Comparison of ENCODE assay signal across 9 cellular contexts in the genomic region with DNA sequence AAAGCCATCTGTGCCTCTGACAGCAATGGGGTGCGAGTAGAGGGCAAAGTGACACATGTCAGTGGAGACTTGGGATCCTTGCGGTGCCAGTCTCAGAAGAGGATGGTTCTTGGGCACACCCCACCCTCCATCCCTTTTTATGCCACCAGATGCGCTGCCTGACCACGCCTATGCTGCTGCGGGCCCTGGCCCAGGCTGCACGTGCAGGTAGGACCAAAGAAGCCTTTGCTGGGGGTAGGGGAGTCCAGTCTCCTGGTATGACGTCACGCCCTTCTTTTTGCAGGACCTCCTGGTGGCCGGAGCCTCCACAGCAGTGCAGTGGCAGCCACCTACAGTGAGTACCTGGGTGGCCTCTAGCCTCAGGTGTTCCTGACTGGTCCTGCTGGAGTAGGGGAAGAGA. TPM values are rescaled to one million over a fixed set of nuclear protein-coding genes. Genes with fewer than 3 reads are reported as not detected.
DNase-seq lines count a peak whose midpoint lies in the region; ATAC-seq, FAIRE-seq and TF ChIP-seq lines count a peak whose summit lies in the region.
"Had no signal": no experiment of that assay in that cellular context is flagged by ENCODE, and none has a peak within 500 bp of the region (broad histone marks: within the 10 kb centered on the region; RNA-seq: fewer than 3 reads in every experiment).

No MANE protein-coding gene starts in this region.

- H3K79me2 ChIP-seq in HepG2 (ENCODE audit: insufficient read depth, low read length) = peaks cover 26% of the 10 kb centered on the region

- intact Hi-C loops in HepG2 (cut with micrococcal nuclease; ENCODE audit: unreplicated experiment) (no loop called here), right lobe of liver (cut with DNase I) (no loop called here), spleen (cut with DNase I; ENCODE audit: low total_unique reads) (no loop called here)

- peaks cover 40% of the 10 kb centered on the region for H3K4me1 Mint-ChIP-seq in activated CD8-positive, alpha-beta T cell treated with anti-CD3 and anti-CD28 coated beads, Interleukin-2, amount 10 ng/mL, durations not matched to agents 7 days and 5 days (ENCODE audit: low read depth)
- peaks cover 21% of the 10 kb centered on the region for H3K4me1 Mint-ChIP-seq in type B pancreatic cell (ENCODE audit: unreplicated experiment)

- H3K4me1 ChIP-seq in HepG2 (ENCODE audit: insufficient read depth, low read length) (peaks cover 37% of the 10 kb centered on the region), right lobe of liver (peaks cover 0 to 46% (median 19%) of the 10 kb centered on the region in 4 donors), iPS-20b (ENCODE audit: insufficient read depth, low read length) (no peaks in the 10 kb centered on the region), suprapubic skin (peaks cover 53% of the 10 kb centered on the region), spleen (peaks cover 20 to 79% (median 45%) of the 10 kb centered on the region in 6 donors)

- no peak for TF ChIP-seq EP300 in HepG2 (IDR thresholded peaks at IDR 0.05; ENCODE audit: low read depth in 2 of 2, low read length in 2 of 2)
- TF ChIP-seq EP300 in HepG2 (CRISPR knock-in tag; IDR thresholded peaks at IDR 0.05; ENCODE audit: borderline replicate concordance) = no peak; the same call in 1 of the 2 replicates
- TF ChIP-seq EP300 in suprapubic skin (IDR thresholded peaks at IDR 0.05) = no peak

- WGBS in HepG2 (ENCODE audit: low lambda C conversion rate) = 89% methylated on average over 6 of the region's 9 CpGs
- 80% methylated on average over 1 of the region's 9 CpGs for WGBS in right lobe of liver (ENCODE audit: insufficient coverage, low coverage, low lambda C conversion rate, missing lambda C conversion rate)
- WGBS in suprapubic skin = 52% methylated on average over 6 of the region's 9 CpGs
- WGBS in spleen, 5 donors = 83 to 95% (median 88%) methylated on average over 4 to 9 of the region's 9 CpGs

- H3K27me3 Mint-ChIP-seq in activated CD8-positive, alpha-beta T cell treated with anti-CD3 and anti-CD28 coated beads, Interleukin-2, amount 10 ng/mL, durations not matched to agents 7 days and 5 days (ENCODE audit: low read depth) = no peaks in the 10 kb centered on the region
- H3K27me3 Mint-ChIP-seq in type B pancreatic cell = no peaks in the 10 kb centered on the region

- H3K9ac ChIP-seq in HepG2 (ENCODE audit: insufficient read depth, low read depth, low read length) (peak overlapping the region; percentile 96), iPS-20b (ENCODE audit: low read depth, low read length) (peak overlapping the region; percentile 90; the same call in 1 of the 2 replicates)

- no peak for FAIRE-seq in HepG2 (lab: Jason Lieb, UNC)

- TF ChIP-seq CTCF in HepG2 (CRISPR knock-in tag; IDR thresholded peaks at IDR 0.05) (no peak), right lobe of liver (IDR thresholded peaks at IDR 0.05) (no peak), type B pancreatic cell (conservative IDR thresholded peaks at IDR 0.05) (no peak), suprapubic skin (IDR thresholded peaks at IDR 0.05) (no peak), spleen (IDR thresholded peaks at IDR 0.05 in 8 of 11, conservative IDR thresholded peaks at IDR 0.05 in 3 of 11) (no peak)

- POLR2A ChIA-PET in HepG2 (lab: Yijun Ruan, JAX) = interaction anchor here (1.1 to 1.2 kb wide), 3 partner anchors 9 to 23 kb away, joined by 3 to 4 read pairs (median 3); partner anchors contain the start of gene ALDH3B1
- POLR2A ChIA-PET in activated CD8-positive, alpha-beta T cell treated with anti-CD3 and anti-CD28 coated beads, Interleukin-2, amount 10 ng/mL, durations not matched to agents 7 days and 5 days (lab: Charles Lee) = interaction anchor here (2.4 kb wide), 1 partner anchor 9 kb away, joined by 15 read pairs; no protein-coding TSS in a partner anchor

- no peak for TF ChIP-seq RAD21 in HepG2 (CRISPR knock-in tag; IDR thresholded peaks at IDR 0.05)

- DNase-seq in HepG2 (ENCODE audit: low spot score) (no peak), right lobe of liver (no peak), type B pancreatic cell (ENCODE audit: extremely low spot score, unreplicated experiment) (no peak), suprapubic skin (ENCODE audit: low spot score in 2 of 2) (no peak), spleen (no peak)
- DNase-seq in activated CD8-positive, alpha-beta T cell treated with anti-CD3 and anti-CD28 coated beads, Interleukin-2, amount 10 ng/mL, durations not matched to agents 7 days and 5 days = no peak
- no peak for DNase-seq in effector CD4-positive, alpha-beta T cell
- DNase-seq: KG1 had no signal

- no TSS peak for BruUV-seq in HepG2 (replicated peaks; lab: Mats Ljungman, UMichigan)

- peak overlapping the region; percentile 97 for H3K4me3 Mint-ChIP-seq in activated CD8-positive, alpha-beta T cell treated with anti-CD3 and anti-CD28 coated beads, Interleukin-2, amount 10 ng/mL, durations not matched to agents 7 days and 5 days
- H3K4me3 Mint-ChIP-seq in type B pancreatic cell = peak overlapping the region; percentile 99

- no peak overlapping the region for H2AFZ ChIP-seq in HepG2 (ENCODE audit: low read length)

- H3K36me3 Mint-ChIP-seq in activated CD8-positive, alpha-beta T cell treated with anti-CD3 and anti-CD28 coated beads, Interleukin-2, amount 10 ng/mL, durations not matched to agents 7 days and 5 days (ENCODE audit: low read depth) = peaks cover 18% of the 10 kb centered on the region
- peaks cover 4% of the 10 kb centered on the region for H3K36me3 Mint-ChIP-seq in type B pancreatic cell

- H3K27me3 ChIP-seq in HepG2 (ENCODE audit: control insufficient read depth in 1 of 2, insufficient read depth in 2 of 2, low read length in 2 of 2) (no peaks in the 10 kb centered on the region; a peak in 1 of 5 replicates), right lobe of liver (no peaks in the 10 kb centered on the region), iPS-20b (ENCODE audit: insufficient read depth, low read length) (no peaks in the 10 kb centered on the region), suprapubic skin (no peaks in the 10 kb centered on the region), spleen (replicated peaks in 1 of 7) (no peaks in the 10 kb centered on the region)

- in situ Hi-C loops in HepG2 (cut with HindIII; ENCODE audit: extremely low pct_ligation_motif_present, low pct_unique_long_range_greater_than_20kb) = no loop called here

- no peaks in the 10 kb centered on the region for H4K20me1 ChIP-seq in HepG2 (ENCODE audit: insufficient read depth, low read length)

- peak overlapping the region; percentile 97 for H3K4me2 ChIP-seq in HepG2 (ENCODE audit: low read depth, low read length)

- H3K36me3 ChIP-seq in HepG2 (replicated peaks in 1 of 2; ENCODE audit: control insufficient read depth in 1 of 2, insufficient read depth in 2 of 2, low read length in 2 of 2) (peaks cover 8 to 13% of the 10 kb centered on the region in 2 experiments; a peak in 3 of 5 replicates), right lobe of liver (peaks cover 0 to 8% (median 3%) of the 10 kb centered on the region in 4 donors), iPS-20b (ENCODE audit: insufficient read depth, low read depth, low read length) (peaks cover 30% of the 10 kb centered on the region), suprapubic skin (peaks cover 17% of the 10 kb centered on the region), spleen (peaks cover 0 to 54% (median 16%) of the 10 kb centered on the region in 6 donors)

- H3K9me3 ChIP-seq in HepG2 (ENCODE audit: low read length) = no peaks in the 10 kb centered on the region
- H3K9me3 ChIP-seq in right lobe of liver = no peaks in the 10 kb centered on the region
- H3K9me3 ChIP-seq in iPS-20b (ENCODE audit: insufficient read depth, low read depth, low read length) = no peaks in the 10 kb centered on the region
- H3K9me3 ChIP-seq in suprapubic skin = no peaks in the 10 kb centered on the region
- no peaks in the 10 kb centered on the region for H3K9me3 ChIP-seq in spleen

- CTCF ChIA-PET in HepG2 (lab: Yijun Ruan, JAX; ENCODE audit: low intra/inter-chr PET ratio, low total read pairs) = no interaction called here
- CTCF ChIA-PET in activated CD8-positive, alpha-beta T cell treated with anti-CD3 and anti-CD28 coated beads, Interleukin-2, amount 10 ng/mL, durations not matched to agents 7 days and 5 days (lab: Charles Lee) = no interaction called here

- TF ChIP-seq POLR2A in HepG2 (IDR thresholded peaks at IDR 0.05; ENCODE audit: insufficient read depth in 1 of 2, low read depth in 2 of 2, low read length in 2 of 2) (no peak), right lobe of liver (IDR thresholded peaks at IDR 0.05) (no peak), suprapubic skin (IDR thresholded peaks at IDR 0.05) (no peak), spleen (IDR thresholded peaks at IDR 0.05) (no peak)

- ATAC-seq in HepG2 = no peak
- no peak for ATAC-seq in right lobe of liver
- no peak for ATAC-seq in activated CD8-positive, alpha-beta T cell treated with anti-CD3 and anti-CD28 coated beads, Interleukin-2, amount 10 ng/mL, durations not matched to agents 7 days and 5 days

- no peaks in the 10 kb centered on the region for H3K9me3 Mint-ChIP-seq in activated CD8-positive, alpha-beta T cell treated with anti-CD3 and anti-CD28 coated beads, Interleukin-2, amount 10 ng/mL, durations not matched to agents 7 days and 5 days (ENCODE audit: insufficient read depth)
- H3K9me3 Mint-ChIP-seq in type B pancreatic cell = no peaks in the 10 kb centered on the region

- H3K4me3 ChIP-seq in HepG2 (replicated peaks in 1 of 3; ENCODE audit: insufficient read depth in 1 of 3, low read depth in 2 of 3, low read length in 3 of 3) (peak overlapping the region in 1 of 3 experiments; percentile 84; a peak in 2 of 6 replicates), right lobe of liver (no peak overlapping the region), iPS-20b (ENCODE audit: low read length) (no peak overlapping the region), suprapubic skin (no peak overlapping the region), spleen (peak overlapping the region in 1 of 8 donors; percentile 88)

- peak overlapping the region; percentile 98 for H3K27ac Mint-ChIP-seq in activated CD8-positive, alpha-beta T cell treated with anti-CD3 and anti-CD28 coated beads, Interleukin-2, amount 10 ng/mL, durations not matched to agents 7 days and 5 days
- H3K27ac Mint-ChIP-seq in type B pancreatic cell = peak overlapping the region; percentile 96

- peak overlapping the region; percentile 86 for H3K27ac ChIP-seq in HepG2 (ENCODE audit: extremely low read length, insufficient read depth, low read length)
- H3K27ac ChIP-seq in right lobe of liver = peak overlapping the region in 1 of 3 donors; percentile 69
- no peak overlapping the region for H3K27ac ChIP-seq in iPS-20b (ENCODE audit: low read length)
- H3K27ac ChIP-seq in suprapubic skin = no peak overlapping the region
- peak overlapping the region in 1 of 8 donors; percentile 92 for H3K27ac ChIP-seq in spleen

RNA-seq across cellular contexts. Expression of gene NDUFS8, which starts 1.5 kb away (rescaled TPM):
- total RNA-seq in HepG2 (2016; rRNA removed; fragmentation: Illumina TruSeq; extraction: Trizol) (120 and 158 TPM in 2 replicates), right lobe of liver (100 to 1,000 TPM in 3 of 6 experiments, 10 to 100 TPM in 3; 61.9 to 159 (median 88.4) TPM), type B pancreatic cell (ENCODE audit: low replicate concordance) (153 and 168 TPM in 2 replicates), suprapubic skin (100 to 1,000 TPM in 3 of 4 donors, 10 to 100 TPM in 1; 90.8 to 155 (median 148) TPM), spleen (100 to 1,000 TPM in 2 of 7 donors, 10 to 100 TPM in 5; 75.4 to 125 (median 91.5) TPM)
- 120 and 122 TPM in 2 replicates for total RNA-seq in HepG2 (2016; cell fraction: cytosol; rRNA removed; fragmentation: Illumina TruSeq; extraction: Trizol; ENCODE audit: low read depth)
- total RNA-seq in HepG2 (2016; cell fraction: insoluble cytoplasmic fraction; rRNA removed; fragmentation: Illumina TruSeq; extraction: Trizol) = 111 and 153 TPM in 2 replicates
- 119 and 125 TPM in 2 replicates for total RNA-seq in HepG2 (2016; cell fraction: membrane; rRNA removed; fragmentation: Illumina TruSeq; extraction: Trizol)
- 68.1 and 87.4 TPM in 2 replicates for total RNA-seq in HepG2 (2016; cell fraction: nucleus; rRNA removed; fragmentation: Illumina TruSeq; extraction: Trizol)
- polyA plus RNA-seq in HepG2 (2011; rRNA removed) (96.7 and 101 TPM in 2 replicates), spleen (100 to 1,000 TPM in 2 of 3 donors, 10 to 100 TPM in 1; 94.8 to 132 (median 105) TPM)
- polyA plus RNA-seq in HepG2 (2011; cell fraction: cytosol; rRNA removed) = 77.4 and 163 TPM in 2 replicates
- 142 and 151 TPM in 2 replicates for polyA plus RNA-seq in HepG2 (2011; cell fraction: nucleus; rRNA removed)
- 65.2 and 96.9 TPM in 2 replicates for polyA plus RNA-seq in HepG2 (2012)
- polyA plus RNA-seq in HepG2 (2016; cell fraction: cytosol; fragmentation: Illumina TruSeq; extraction: Trizol; ENCODE audit: low read depth) = 109 and 135 TPM in 2 replicates
- 108 and 124 TPM in 2 replicates for polyA plus RNA-seq in HepG2 (2016; cell fraction: insoluble cytoplasmic fraction; fragmentation: Illumina TruSeq; extraction: Trizol; ENCODE audit: low read depth)
- 110 and 125 TPM in 2 replicates for polyA plus RNA-seq in HepG2 (2016; cell fraction: membrane; fragmentation: Illumina TruSeq; extraction: Trizol; ENCODE audit: low read depth)
- 158 and 161 TPM in 2 replicates for polyA plus RNA-seq in HepG2 (2016; cell fraction: nucleus; fragmentation: Illumina TruSeq; extraction: Trizol; ENCODE audit: insufficient read depth, low read depth)
- 172 and 212 TPM in 2 replicates for polyA minus RNA-seq in HepG2 (2011; rRNA and poly(A)+ RNA removed; ENCODE audit: low replicate concordance)
- 66.2 and 72.5 TPM in 2 replicates for polyA minus RNA-seq in HepG2 (2011; cell fraction: cytosol; rRNA and poly(A)+ RNA removed)
- polyA minus RNA-seq in HepG2 (2011; cell fraction: nucleus; rRNA and poly(A)+ RNA removed) = 33.6 and 40.9 TPM in 2 replicates
- total RNA-seq in activated CD8-positive, alpha-beta T cell treated with anti-CD3 and anti-CD28 coated beads, Interleukin-2, amount 10 ng/mL, durations not matched to agents 7 days and 5 days = 100 to 1,000 TPM; 146 to 163 TPM

RNA-seq across cellular contexts. Expression of gene TCIRG1, which starts 6.8 kb away (rescaled TPM):
- total RNA-seq in HepG2 (2016; rRNA removed; fragmentation: Illumina TruSeq; extraction: Trizol) (9.9 and 48.0 TPM in 2 replicates), right lobe of liver (10 to 100 TPM; 39.4 to 97.1 (median 69.3) TPM), type B pancreatic cell (ENCODE audit: low replicate concordance) (37.0 and 49.7 TPM in 2 replicates), suprapubic skin (10 to 100 TPM; 19.4 to 50.9 (median 41.2) TPM), spleen (100 to 1,000 TPM; 286 to 540 (median 360) TPM)
- total RNA-seq in HepG2 (2016; cell fraction: cytosol; rRNA removed; fragmentation: Illumina TruSeq; extraction: Trizol; ENCODE audit: low read depth) = 10.6 and 10.9 TPM in 2 replicates
- 7.6 and 52.5 TPM in 2 replicates for total RNA-seq in HepG2 (2016; cell fraction: insoluble cytoplasmic fraction; rRNA removed; fragmentation: Illumina TruSeq; extraction: Trizol)
- 8.3 and 8.4 TPM in 2 replicates for total RNA-seq in HepG2 (2016; cell fraction: membrane; rRNA removed; fragmentation: Illumina TruSeq; extraction: Trizol)
- 57.2 and 73.6 TPM in 2 replicates for total RNA-seq in HepG2 (2016; cell fraction: nucleus; rRNA removed; fragmentation: Illumina TruSeq; extraction: Trizol)
- polyA plus RNA-seq in HepG2 (2011; rRNA removed) (69.6 and 97.2 TPM in 2 replicates), spleen (100 to 1,000 TPM; 199 to 707 (median 698) TPM)
- polyA plus RNA-seq in HepG2 (2011; cell fraction: cytosol; rRNA removed) = 25.1 and 41.9 TPM in 2 replicates
- 1,399 and 1,906 TPM in 2 replicates for polyA plus RNA-seq in HepG2 (2011; cell fraction: nucleus; rRNA removed)
- polyA plus RNA-seq in HepG2 (2012) = 23.6 and 37.0 TPM in 2 replicates
- polyA plus RNA-seq in HepG2 (2016; cell fraction: cytosol; fragmentation: Illumina TruSeq; extraction: Trizol; ENCODE audit: low read depth) = 3.6 and 4.6 TPM in 2 replicates
- 7.3 and 10.3 TPM in 2 replicates for polyA plus RNA-seq in HepG2 (2016; cell fraction: insoluble cytoplasmic fraction; fragmentation: Illumina TruSeq; extraction: Trizol; ENCODE audit: low read depth)
- polyA plus RNA-seq in HepG2 (2016; cell fraction: membrane; fragmentation: Illumina TruSeq; extraction: Trizol; ENCODE audit: low read depth) = 5.5 and 6.6 TPM in 2 replicates
- polyA plus RNA-seq in HepG2 (2016; cell fraction: nucleus; fragmentation: Illumina TruSeq; extraction: Trizol; ENCODE audit: insufficient read depth, low read depth) = 176 and 189 TPM in 2 replicates
- polyA minus RNA-seq in HepG2 (2011; rRNA and poly(A)+ RNA removed; ENCODE audit: low replicate concordance) = 49.2 and 98.2 TPM in 2 replicates
- polyA minus RNA-seq in HepG2 (2011; cell fraction: cytosol; rRNA and poly(A)+ RNA removed) = 22.7 and 28.6 TPM in 2 replicates
- 100 and 121 TPM in 2 replicates for polyA minus RNA-seq in HepG2 (2011; cell fraction: nucleus; rRNA and poly(A)+ RNA removed)
- total RNA-seq in activated CD8-positive, alpha-beta T cell treated with anti-CD3 and anti-CD28 coated beads, Interleukin-2, amount 10 ng/mL, durations not matched to agents 7 days and 5 days = 100 to 1,000 TPM; 238 to 263 TPM

RNA-seq across cellular contexts. Expression of gene ALDH3B1, which starts 21.9 kb away (rescaled TPM):
- 4.0 and 4.5 TPM in 2 replicates for total RNA-seq in HepG2 (2016; rRNA removed; fragmentation: Illumina TruSeq; extraction: Trizol)
- 0.62 and 0.91 TPM in 2 replicates for total RNA-seq in HepG2 (2016; cell fraction: cytosol; rRNA removed; fragmentation: Illumina TruSeq; extraction: Trizol; ENCODE audit: low read depth)
- 4.3 and 4.5 TPM in 2 replicates for total RNA-seq in HepG2 (2016; cell fraction: insoluble cytoplasmic fraction; rRNA removed; fragmentation: Illumina TruSeq; extraction: Trizol)
- 2.2 and 2.4 TPM in 2 replicates for total RNA-seq in HepG2 (2016; cell fraction: membrane; rRNA removed; fragmentation: Illumina TruSeq; extraction: Trizol)
- 1.6 and 2.1 TPM in 2 replicates for total RNA-seq in HepG2 (2016; cell fraction: nucleus; rRNA removed; fragmentation: Illumina TruSeq; extraction: Trizol)
- polyA plus RNA-seq in HepG2 (2011; rRNA removed) = 5.1 and 6.7 TPM in 2 replicates
- 2.8 and 5.9 TPM in 2 replicates for polyA plus RNA-seq in HepG2 (2011; cell fraction: cytosol; rRNA removed)
- 5.1 and 6.8 TPM in 2 replicates for polyA plus RNA-seq in HepG2 (2011; cell fraction: nucleus; rRNA removed)
- 2.1 and 3.2 TPM in 2 replicates for polyA plus RNA-seq in HepG2 (2012)
- 0.81 and 0.85 TPM in 2 replicates for polyA plus RNA-seq in HepG2 (2016; cell fraction: cytosol; fragmentation: Illumina TruSeq; extraction: Trizol; ENCODE audit: low read depth)
- polyA plus RNA-seq in HepG2 (2016; cell fraction: insoluble cytoplasmic fraction; fragmentation: Illumina TruSeq; extraction: Trizol; ENCODE audit: low read depth) = 4.5 and 4.7 TPM in 2 replicates
- polyA plus RNA-seq in HepG2 (2016; cell fraction: membrane; fragmentation: Illumina TruSeq; extraction: Trizol; ENCODE audit: low read depth) = 1.9 and 2.1 TPM in 2 replicates
- polyA plus RNA-seq in HepG2 (2016; cell fraction: nucleus; fragmentation: Illumina TruSeq; extraction: Trizol; ENCODE audit: insufficient read depth, low read depth) = 4.1 and 4.6 TPM in 2 replicates
- 7.3 and 37.4 TPM in 2 replicates for polyA minus RNA-seq in HepG2 (2011; rRNA and poly(A)+ RNA removed; ENCODE audit: low replicate concordance)
- polyA minus RNA-seq in HepG2 (2011; cell fraction: cytosol; rRNA and poly(A)+ RNA removed) = 2.2 and 3.3 TPM in 2 replicates
- 1.6 and 3.1 TPM in 2 replicates for polyA minus RNA-seq in HepG2 (2011; cell fraction: nucleus; rRNA and poly(A)+ RNA removed)
- total RNA-seq in right lobe of liver = 1 to 10 TPM; 2.3 to 7.4 (median 4.4) TPM
- total RNA-seq in activated CD8-positive, alpha-beta T cell treated with anti-CD3 and anti-CD28 coated beads, Interleukin-2, amount 10 ng/mL, durations not matched to agents 7 days and 5 days = not detected
- 0.95 and 1.7 TPM in 2 replicates for total RNA-seq in type B pancreatic cell (ENCODE audit: low replicate concordance)
- total RNA-seq in suprapubic skin = 1 to 10 TPM; 3.2 to 6.4 (median 5.9) TPM
- total RNA-seq in spleen = 10 to 100 TPM; 24.8 to 46.8 (median 37.8) TPM
- 10 to 100 TPM in 1 of 3 donors, 1 to 10 TPM in 2; 7.8 to 16.4 (median 7.9) TPM for polyA plus RNA-seq in spleen

RNA-seq across cellular contexts. Expression of gene UNC93B1, which starts 28.1 kb away (rescaled TPM):
- 2.3 and 8.8 TPM in 2 replicates for total RNA-seq in HepG2 (2016; rRNA removed; fragmentation: Illumina TruSeq; extraction: Trizol)
- total RNA-seq in HepG2 (2016; cell fraction: cytosol; rRNA removed; fragmentation: Illumina TruSeq; extraction: Trizol; ENCODE audit: low read depth) = 3.9 and 4.4 TPM in 2 replicates
- total RNA-seq in HepG2 (2016; cell fraction: insoluble cytoplasmic fraction; rRNA removed; fragmentation: Illumina TruSeq; extraction: Trizol) = 2.9 and 9.2 TPM in 2 replicates
- 4.6 and 5.3 TPM in 2 replicates for total RNA-seq in HepG2 (2016; cell fraction: membrane; rRNA removed; fragmentation: Illumina TruSeq; extraction: Trizol)
- 10.8 and 10.9 TPM in 2 replicates for total RNA-seq in HepG2 (2016; cell fraction: nucleus; rRNA removed; fragmentation: Illumina TruSeq; extraction: Trizol)
- 18.9 and 25.3 TPM in 2 replicates for polyA plus RNA-seq in HepG2 (2011; rRNA removed)
- 14.1 and 18.0 TPM in 2 replicates for polyA plus RNA-seq in HepG2 (2011; cell fraction: cytosol; rRNA removed)
- 71.1 and 107 TPM in 2 replicates for polyA plus RNA-seq in HepG2 (2011; cell fraction: nucleus; rRNA removed)
- 8.1 and 8.5 TPM in 2 replicates for polyA plus RNA-seq in HepG2 (2012)
- 1.5 and 2.4 TPM in 2 replicates for polyA plus RNA-seq in HepG2 (2016; cell fraction: cytosol; fragmentation: Illumina TruSeq; extraction: Trizol; ENCODE audit: low read depth)
- 2.4 and 2.7 TPM in 2 replicates for polyA plus RNA-seq in HepG2 (2016; cell fraction: insoluble cytoplasmic fraction; fragmentation: Illumina TruSeq; extraction: Trizol; ENCODE audit: low read depth)
- 3.0 and 3.2 TPM in 2 replicates for polyA plus RNA-seq in HepG2 (2016; cell fraction: membrane; fragmentation: Illumina TruSeq; extraction: Trizol; ENCODE audit: low read depth)
- 17.9 and 19.5 TPM in 2 replicates for polyA plus RNA-seq in HepG2 (2016; cell fraction: nucleus; fragmentation: Illumina TruSeq; extraction: Trizol; ENCODE audit: insufficient read depth, low read depth)
- 56.7 and 87.2 TPM in 2 replicates for polyA minus RNA-seq in HepG2 (2011; rRNA and poly(A)+ RNA removed; ENCODE audit: low replicate concordance)
- polyA minus RNA-seq in HepG2 (2011; cell fraction: cytosol; rRNA and poly(A)+ RNA removed) = 10.2 and 12.8 TPM in 2 replicates
- 7.0 and 9.1 TPM in 2 replicates for polyA minus RNA-seq in HepG2 (2011; cell fraction: nucleus; rRNA and poly(A)+ RNA removed)
- total RNA-seq in right lobe of liver = 10 to 100 TPM; 13.3 to 21.4 (median 17.9) TPM
- total RNA-seq in activated CD8-positive, alpha-beta T cell treated with anti-CD3 and anti-CD28 coated beads, Interleukin-2, amount 10 ng/mL, durations not matched to agents 7 days and 5 days = 10 to 100 TPM; 27.8 to 29.8 TPM
- 13.0 and 13.7 TPM in 2 replicates for total RNA-seq in type B pancreatic cell (ENCODE audit: low replicate concordance)
- total RNA-seq in suprapubic skin = 10 to 100 TPM; 22.7 to 34.3 (median 28.1) TPM
- total RNA-seq in spleen = 100 to 1,000 TPM; 110 to 151 (median 128) TPM
- polyA plus RNA-seq in spleen = 100 to 1,000 TPM; 112 to 192 (median 162) TPM
